In genomic region chr12:53733051-53733812, GRCh38 we compare ENCODE assay signal across 23 cellular contexts. TPM values are rescaled to one million over a fixed set of nuclear protein-coding genes. Genes with fewer than 3 reads are reported as not detected.
DNase-seq lines count a peak whose midpoint lies in the region; ATAC-seq and TF ChIP-seq lines count a peak whose summit lies in the region.
"Had no signal": no experiment of that assay in that cellular context is flagged by ENCODE, and none has a peak within 500 bp of the region (broad histone marks: within the 10 kb centered on the region; RNA-seq: fewer than 3 reads in every experiment).

No MANE protein-coding gene starts in this region.

- DNase-seq in G401 (ENCODE audit: low spot score) (peak; percentile 60), fibroblast of mammary gland (ENCODE audit: low read depth) (peak; percentile 62), thoracic aorta (ENCODE audit: low spot score) (no peak), SKM-1 (lab: John Stamatoyannopoulos, UW; ENCODE audit: unreplicated experiment) (no peak), Caco-2 (no peak)
- DNase-seq: activated CD4-positive, alpha-beta T cell treated with anti-CD3 and anti-CD28 coated beads for 1 hour; activated naive CD8-positive, alpha-beta T cell treated with anti-CD3 and anti-CD28 coated beads for 36 hours; HCEC 1CT; mesendoderm; MM.1S; naive B cell; NCI-H1436 treated with DMSO at 0.1 percent for 48 hours; NCI-H524 treated with DMSO at 0.1 percent for 48 hours; occipital lobe had no signal

- no peak overlapping the region for H3K4me3 ChIP-seq in fibroblast of mammary gland (ENCODE audit: control insufficient read depth, low read depth, low read length)
- H3K4me3 ChIP-seq in thoracic aorta: no peak overlapping the region
- H3K4me3 ChIP-seq in Caco-2 (ENCODE audit: low read depth, low read length): no peak overlapping the region
- H3K4me3 ChIP-seq: gastroesophageal sphincter, tibial nerve had no signal

- H3K27me3 Mint-ChIP-seq in Caco-2 (ENCODE audit: insufficient read depth, unreplicated experiment): peaks cover 12% of the 10 kb centered on the region

- H3K4me3 Mint-ChIP-seq in Caco-2 (ENCODE audit: unreplicated experiment): no peak overlapping the region
- H3K4me3 Mint-ChIP-seq: activated naive CD8-positive, alpha-beta T cell treated with anti-CD3 and anti-CD28 coated beads for 36 hours; dendritic cell treated with granulocyte-macrophage colony-stimulating factor and Interleukin-4, amounts not matched to agents 40 ng/mL and 50 ng/mL, for 4 days; stimulated activated effector memory CD8-positive, alpha-beta T cell treated with anti-CD3 and anti-CD28 coated beads, Interleukin-12 subunit alpha, Interleukin-12 subunit beta, amount 100 ng/mL, for 72 hours had no signal

- peak overlapping the region; percentile 48 to 61 for H3K27ac ChIP-seq in thoracic aorta
- H3K27ac ChIP-seq: epithelial cell of prostate, gastroesophageal sphincter, tibial nerve had no signal

- no peaks in the 10 kb centered on the region for H3K27me3 ChIP-seq in thoracic aorta (replicated peaks; ENCODE audit: insufficient read depth)
- no peaks in the 10 kb centered on the region for H3K27me3 ChIP-seq in Caco-2 (replicated peaks; ENCODE audit: control insufficient read depth, insufficient read depth, low read length)

- in situ Hi-C loops in G401 (cut with HindIII; ENCODE audit: low sequenced_read_pairs): no loop called here

- no peaks in the 10 kb centered on the region for H3K9me3 Mint-ChIP-seq in Caco-2 (ENCODE audit: unreplicated experiment)
- H3K9me3 Mint-ChIP-seq: activated naive CD8-positive, alpha-beta T cell treated with anti-CD3 and anti-CD28 coated beads for 36 hours; dendritic cell treated with granulocyte-macrophage colony-stimulating factor and Interleukin-4, amounts not matched to agents 40 ng/mL and 50 ng/mL, for 4 days; stimulated activated effector memory CD8-positive, alpha-beta T cell treated with anti-CD3 and anti-CD28 coated beads, Interleukin-12 subunit alpha, Interleukin-12 subunit beta, amount 100 ng/mL, for 72 hours had no signal

- H3K4me1 ChIP-seq in thoracic aorta (ENCODE audit: control insufficient read depth in 1 of 2, low read depth in 2 of 2) (peaks cover 0 to 45% of the 10 kb centered on the region in 2 donors), Caco-2 (no peaks in the 10 kb centered on the region)

- CTCF ChIA-PET in Caco-2 (lab: Charles Lee): interaction anchor here (1.0 to 1.1 kb wide), 2 partner anchors 10 to 13 kb away, joined by 3 to 5 read pairs; no protein-coding TSS in a partner anchor

- no peaks in the 10 kb centered on the region for H3K4me1 Mint-ChIP-seq in Caco-2 (ENCODE audit: low read depth, unreplicated experiment)

- POLR2A ChIA-PET in Caco-2 (lab: Charles Lee): no interaction called here

- ATAC-seq in SK-N-SH treated with all-trans-retinoic acid at 6 μM for 48 hours (peak; percentile 18; the same call in 1 of the 3 replicates), thoracic aorta (ENCODE audit: insufficient number of reproducible peaks, low FRiP score, low read depth) (no peak), GM18498 (IDR thresholded peaks at IDR 0.05; ENCODE audit: unreplicated experiment) (no peak)
- ATAC-seq: gastroesophageal sphincter; sciatic nerve; stimulated activated effector memory CD8-positive, alpha-beta T cell treated with anti-CD3 and anti-CD28 coated beads, Interleukin-12 subunit alpha, Interleukin-12 subunit beta, amount 100 ng/mL, for 72 hours had no signal

- intact Hi-C loops in Caco-2 (cut with micrococcal nuclease; ENCODE audit: unreplicated experiment): no loop called here

- no peaks in the 10 kb centered on the region for H3K36me3 ChIP-seq in thoracic aorta
- H3K36me3 ChIP-seq in Caco-2 (ENCODE audit: control insufficient read depth, insufficient read depth, low read length): no peaks in the 10 kb centered on the region
- H3K36me3 ChIP-seq: gastroesophageal sphincter, tibial nerve had no signal

- H3K27ac Mint-ChIP-seq in Caco-2 (ENCODE audit: unreplicated experiment): no peak overlapping the region
- H3K27ac Mint-ChIP-seq: activated naive CD8-positive, alpha-beta T cell treated with anti-CD3 and anti-CD28 coated beads for 36 hours; dendritic cell treated with granulocyte-macrophage colony-stimulating factor and Interleukin-4, amounts not matched to agents 40 ng/mL and 50 ng/mL, for 4 days; stimulated activated effector memory CD8-positive, alpha-beta T cell treated with anti-CD3 and anti-CD28 coated beads, Interleukin-12 subunit alpha, Interleukin-12 subunit beta, amount 100 ng/mL, for 72 hours had no signal

- no TSS peak for BruUV-seq in Caco-2 (replicated peaks; lab: Mats Ljungman, UMichigan)

- TF ChIP-seq CTCF in fibroblast of mammary gland (conservative IDR thresholded peaks at IDR 0.05; ENCODE audit: control insufficient read depth, insufficient read depth, low read depth, low read length): no peak
- no peak for TF ChIP-seq CTCF in thoracic aorta (IDR thresholded peaks at IDR 0.05)
- no peak for TF ChIP-seq CTCF in Caco-2 (IDR thresholded peaks at IDR 0.05; ENCODE audit: insufficient read depth in 1 of 2, low read depth in 1 of 2, low read length in 1 of 2, severe bottlenecking in 1 of 2, unreplicated experiment in 1 of 2)

- H3K36me3 Mint-ChIP-seq in Caco-2 (ENCODE audit: insufficient read depth, unreplicated experiment): no peaks in the 10 kb centered on the region
- H3K36me3 Mint-ChIP-seq: activated naive CD8-positive, alpha-beta T cell treated with anti-CD3 and anti-CD28 coated beads for 36 hours; naive B cell; stimulated activated effector memory CD8-positive, alpha-beta T cell treated with anti-CD3 and anti-CD28 coated beads, Interleukin-12 subunit alpha, Interleukin-12 subunit beta, amount 100 ng/mL, for 72 hours had no signal

- H3K9me3 ChIP-seq in thoracic aorta (no peaks in the 10 kb centered on the region), Caco-2 (no peaks in the 10 kb centered on the region)
- H3K9me3 ChIP-seq: gastroesophageal sphincter, tibial nerve had no signal

TF ChIP-seq in SK-N-SH treated with all-trans-retinoic acid at 6 μM for 48 hours, 23 proteins besides CTCF, POLR2A, EP300 and RAD21:
- TF ChIP-seq ESRRG (CRISPR knock-in tag; IDR thresholded peaks at IDR 0.05) (no peak), ARNTL (CRISPR knock-in tag; IDR thresholded peaks at IDR 0.05; ENCODE audit: borderline replicate concordance, low read depth) (no peak), ISL1 (CRISPR knock-in tag; IDR thresholded peaks at IDR 0.05) (peak; percentile 51), ZNF8 (CRISPR knock-in tag; IDR thresholded peaks at IDR 0.05) (no peak), ZNF70 (CRISPR knock-in tag; IDR thresholded peaks at IDR 0.05) (no peak), TOX (CRISPR knock-in tag; IDR thresholded peaks at IDR 0.05; ENCODE audit: borderline replicate concordance) (no peak), PPARA (CRISPR knock-in tag; IDR thresholded peaks at IDR 0.05; ENCODE audit: borderline replicate concordance) (no peak)

RNA-seq across cellular contexts. Expression of gene CALCOCO1, which starts 6.0 kb away (rescaled TPM):
- total RNA-seq in G401 (2014; rRNA removed; shearing (Covaris generic)): 232 and 250 TPM in 2 replicates
- total RNA-seq in thoracic aorta (100 to 1,000 TPM; 272 to 336 TPM), Caco-2 (2022) (19.3 and 21.4 TPM in 2 replicates)

RNA-seq across cellular contexts. Expression of gene CISTR, which starts 18.5 kb away (rescaled TPM):
- total RNA-seq in G401 (2014; rRNA removed; shearing (Covaris generic)): not detected in 2 replicates
- not detected for total RNA-seq in thoracic aorta
- total RNA-seq in Caco-2 (2022): not detected in 2 replicates
- total RNA-seq: activated naive CD8-positive, alpha-beta T cell treated with anti-CD3 and anti-CD28 coated beads for 36 hours; bronchial epithelial cell; occipital lobe; sciatic nerve; tibial nerve had no signal

RNA-seq across cellular contexts. Expression of gene ATP5MC2, which starts 57.3 kb away (rescaled TPM):
- total RNA-seq in G401 (2014; rRNA removed; shearing (Covaris generic)): 219 and 225 TPM in 2 replicates
- 100 to 1,000 TPM; 168 to 175 TPM for total RNA-seq in thoracic aorta
- 156 and 160 TPM in 2 replicates for total RNA-seq in Caco-2 (2022)

Comparison
In these comparisons a context has a peak if more than half of its experiments do, and no peak if none do; other contexts are left out.
1. DNase-seq: peak in G401 (single experiment) and fibroblast of mammary gland (single experiment); none in thoracic aorta (single experiment), SKM-1 (single experiment) and Caco-2 (0 of 2).
2. RNA of gene CALCOCO1, which starts 6.0 kb away (total RNA-seq): 272 to 336 TPM in thoracic aorta and 232 to 250 TPM in G401; 19.3 to 21.4 TPM in Caco-2; every median in the first group is over 10 times any median in the second.